1 cellular context compared by ENCODE assay signal in the genomic region with DNA sequence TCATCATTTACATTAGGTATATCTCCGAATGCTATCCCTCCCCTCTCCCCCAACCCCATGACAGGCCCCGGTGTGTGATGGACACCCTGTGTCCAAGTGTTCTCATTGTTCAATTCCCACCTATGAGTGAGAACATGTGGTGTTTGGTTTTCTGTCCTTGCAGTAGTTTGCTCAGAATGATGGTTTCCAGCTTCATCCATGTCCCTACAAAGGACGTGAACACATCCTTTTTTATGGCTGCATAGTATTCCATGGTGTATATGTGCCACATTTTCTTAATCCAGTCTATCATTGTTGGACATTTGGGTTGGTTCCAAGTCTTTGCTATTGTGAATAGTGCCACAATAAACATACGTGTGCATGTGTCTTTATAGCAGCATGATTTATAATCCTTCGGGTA. TPM values are rescaled to one million over a fixed set of nuclear protein-coding genes. Genes with fewer than 3 reads are reported as not detected.
"Had no signal": no experiment of that assay in that cellular context is flagged by ENCODE, and none has a peak within 500 bp of the region (broad histone marks: within the 10 kb centered on the region; RNA-seq: fewer than 3 reads in every experiment).

No MANE protein-coding gene starts in this region.

RNA-seq across cellular contexts. Expression of a gene that starts 36.4 kb away (rescaled TPM):
- total RNA-seq: SJSA1 had no signal
